Comparison of ENCODE assay signal across 8 cellular contexts in the genomic region with DNA sequence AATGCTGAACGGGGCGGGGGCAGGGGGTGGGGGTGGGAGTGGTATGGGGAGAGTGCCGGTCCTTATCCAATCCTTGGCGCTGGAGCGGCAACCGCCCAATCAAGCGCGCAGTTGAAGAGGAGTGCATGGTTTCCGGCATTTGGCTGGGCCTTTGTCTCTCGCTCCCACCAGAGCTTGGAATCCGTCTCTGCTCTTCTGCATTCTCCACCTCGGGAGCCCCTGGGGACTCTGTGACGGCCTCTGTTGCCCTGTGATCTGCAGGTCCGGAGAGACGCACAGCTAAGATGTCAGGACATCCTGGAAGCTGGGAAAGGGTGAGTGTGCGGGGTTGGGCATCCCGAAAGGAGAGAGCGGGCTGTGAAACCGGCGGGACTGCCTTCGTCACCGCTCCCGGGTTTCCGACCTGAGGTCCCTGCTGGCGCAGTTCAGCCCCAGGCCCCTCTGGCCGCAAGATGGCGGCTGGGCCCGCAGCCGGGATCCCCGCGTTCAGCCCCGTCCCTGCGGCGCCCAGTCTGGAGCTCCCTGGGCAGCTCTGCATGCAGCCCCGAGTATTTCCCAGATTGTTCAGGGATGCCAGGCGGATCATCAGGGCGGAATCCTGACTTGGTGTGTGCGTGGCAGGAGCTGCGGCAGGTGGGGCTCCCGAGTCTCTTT. TPM values are rescaled to one million over a fixed set of nuclear protein-coding genes. Genes with fewer than 3 reads are reported as not detected.
A peak's percentile ranks its signal among the peaks of the same experiment; 100 is the strongest.
DNase-seq lines count a peak whose midpoint lies in the region; ATAC-seq and TF ChIP-seq lines count a peak whose summit lies in the region.

No MANE protein-coding gene starts in this region.

- H2AFZ ChIP-seq in SU-DHL-6 (ENCODE audit: low read depth, low read length, severe bottlenecking): peak overlapping the region; percentile 57

- peak; percentile 41 to 88 (median 84) for TF ChIP-seq POLR2A in upper lobe of left lung (IDR thresholded peaks at IDR 0.05)

- H3K4me1 ChIP-seq in heart right ventricle (peaks cover 4 to 43% (median 29%) of the 10 kb centered on the region in 9 donors), upper lobe of left lung (peaks cover 30 to 41% (median 34%) of the 10 kb centered on the region in 4 donors)

- H3K9me3 ChIP-seq in SU-DHL-6 (ENCODE audit: insufficient read depth, low read length) (no peaks in the 10 kb centered on the region), heart right ventricle (no peaks in the 10 kb centered on the region), upper lobe of left lung (no peaks in the 10 kb centered on the region)

- H3K36me3 ChIP-seq in GM06990 (ENCODE audit: control insufficient read depth, insufficient read depth, low read length) (peaks cover 7% of the 10 kb centered on the region), SU-DHL-6 (ENCODE audit: low read length) (no peaks in the 10 kb centered on the region), heart right ventricle (peaks cover 0 to 27% (median 10%) of the 10 kb centered on the region in 9 donors), upper lobe of left lung (peaks cover 0 to 23% (median 9%) of the 10 kb centered on the region in 4 donors)

- no peak for TF ChIP-seq EP300 in upper lobe of left lung (IDR thresholded peaks at IDR 0.05)

- peaks cover 9% of the 10 kb centered on the region; the same call in 1 of the 2 replicates for H3F3A ChIP-seq in SU-DHL-6 (ENCODE audit: insufficient read depth)

- peaks cover 46% of the 10 kb centered on the region for H3K79me2 ChIP-seq in SU-DHL-6 (ENCODE audit: insufficient read depth, low read length)

- intact Hi-C loops in heart right ventricle (cut with DNase I) (loop anchor here in 3 of 10 donors (5.0 to 10.0 kb wide), 4 partner anchors 54 to 639 kb away; a partner anchor contains a TSS), posterior cingulate gyrus (cut with DNase I) (loop anchor here (10.0 kb wide), 1 partner anchor 119 kb away; a partner anchor contains a TSS)

- DNase-seq in GM06990 (ENCODE audit: extremely low read depth, insufficient read length) (peak; percentile 85), HFF-Myc (ENCODE audit: extremely low read depth, low read depth) (peak; percentile 82), NCI-H1092 (lab: John Stamatoyannopoulos, UW) (peak; percentile 87), heart right ventricle (peak; percentile 87 to 90), posterior cingulate gyrus (peak; percentile 70 to 97 (median 89)), upper lobe of left lung (peak; percentile 93 to 95)

- peak overlapping the region; percentile 75 for H3K4me2 ChIP-seq in SU-DHL-6 (ENCODE audit: low read depth, low read length, poor library complexity, severe bottlenecking)

- peak overlapping the region; percentile 93 for H3K9ac ChIP-seq in SU-DHL-6 (ENCODE audit: low read length)

- H3K27ac ChIP-seq in SU-DHL-6 (ENCODE audit: low read depth, low read length): peak overlapping the region; percentile 67
- H3K27ac ChIP-seq in adipose tissue (ENCODE audit: low read depth, low read length): peak overlapping the region; percentile 81
- H3K27ac ChIP-seq in heart right ventricle: peak overlapping the region; percentile 84 to 96 (median 92)
- peak overlapping the region; percentile 95 to 98 (median 96) for H3K27ac ChIP-seq in upper lobe of left lung

- H3K9me2 ChIP-seq in SU-DHL-6 (replicated peaks; ENCODE audit: insufficient read depth, low read length): no peaks in the 10 kb centered on the region

- TF ChIP-seq CTCF in GM06990 (IDR thresholded peaks at IDR 0.05; ENCODE audit: insufficient read depth, low read length, poor library complexity, severe bottlenecking) (peak; percentile 14), HFF-Myc (IDR thresholded peaks at IDR 0.05; ENCODE audit: low read depth, low read length, missing control alignments) (no peak), SU-DHL-6 (IDR thresholded peaks at IDR 0.05; ENCODE audit: insufficient read depth, low read length, poor library complexity, severe bottlenecking) (no peak), heart right ventricle (IDR thresholded peaks at IDR 0.05) (peak in 2 of 9 donors; percentile 15 to 24), upper lobe of left lung (IDR thresholded peaks at IDR 0.05) (peak in 3 of 6 experiments; percentile 26 to 32 (median 31))

- H3K27me3 ChIP-seq in GM06990 (replicated peaks; ENCODE audit: control insufficient read depth, insufficient read depth, low read length): no peaks in the 10 kb centered on the region
- H3K27me3 ChIP-seq in SU-DHL-6 (ENCODE audit: low read length): no peaks in the 10 kb centered on the region
- H3K27me3 ChIP-seq in heart right ventricle: no peaks in the 10 kb centered on the region
- no peaks in the 10 kb centered on the region for H3K27me3 ChIP-seq in upper lobe of left lung

- no peaks in the 10 kb centered on the region for H4K20me1 ChIP-seq in SU-DHL-6 (ENCODE audit: low read depth, low read length)

- peak; percentile 98 to 99 (median 99) for ATAC-seq in heart right ventricle
- peak; percentile 98 for ATAC-seq in upper lobe of left lung (ENCODE audit: low FRiP score in 2 of 2)

- 0 to 1% (median 0%) methylated on average over 40 of the region's 40 CpGs for WGBS in adipose tissue, 3 donors
- 0% methylated on average over 40 of the region's 40 CpGs for WGBS in heart right ventricle, 2 donors
- 0% methylated on average over 11 to 39 of the region's 40 CpGs for WGBS in upper lobe of left lung, 2 donors

- H3K4me3 ChIP-seq in GM06990 (replicated peaks; ENCODE audit: low read depth, low read length) (peak overlapping the region; percentile 97), HFF-Myc (replicated peaks; ENCODE audit: low read depth, low read length) (peak overlapping the region; percentile 82), SU-DHL-6 (ENCODE audit: insufficient read depth, low read length, poor library complexity, severe bottlenecking) (peak overlapping the region; percentile 99), heart right ventricle (peak overlapping the region; percentile 67 to 93 (median 82)), upper lobe of left lung (peak overlapping the region; percentile 75 to 88 (median 80))

RNA-seq across cellular contexts. Expression of a gene that starts 53.6 kb away (rescaled TPM):
- polyA plus RNA-seq in adipose tissue: 1 to 10 TPM; 3.7 to 4.2 (median 3.7) TPM
- 10 to 100 TPM in 7 of 10 donors, 1 to 10 TPM in 3; 7.2 to 14.5 (median 11.7) TPM for total RNA-seq in heart right ventricle
- polyA plus RNA-seq in heart right ventricle: 1 to 10 TPM; 2.3 to 7.1 TPM
- 10 to 100 TPM; 15.5 to 60.0 (median 18.9) TPM for total RNA-seq in upper lobe of left lung

Comparison
In these comparisons a context has a peak if more than half of its experiments do, and no peak if none do; other contexts are left out.
1. Peak in every context shown above with its lines: DNase-seq, ATAC-seq, H3K4me3 ChIP-seq and H3K27ac ChIP-seq.